ENCODE assay signal across 8 cellular contexts in genomic region chr9:89564257-89564878, GRCh38. TPM values are rescaled to one million over a fixed set of nuclear protein-coding genes. Genes with fewer than 3 reads are reported as not detected.
DNase-seq lines count a peak whose midpoint lies in the region; ATAC-seq and TF ChIP-seq lines count a peak whose summit lies in the region.

No MANE protein-coding gene starts in this region.

- no peaks in the 10 kb centered on the region for H3K9me3 ChIP-seq in OCI-LY1 (ENCODE audit: low read length)

- no peak overlapping the region for H3K9ac ChIP-seq in OCI-LY1 (ENCODE audit: low read length)

- H3K36me3 ChIP-seq in OCI-LY1 (ENCODE audit: insufficient read depth, low read length) (no peaks in the 10 kb centered on the region), kidney epithelial cell (ENCODE audit: control insufficient read depth, insufficient read depth, low read length) (no peaks in the 10 kb centered on the region)

- H3K27me3 ChIP-seq in OCI-LY1 (ENCODE audit: insufficient read depth, low read length) (no peaks in the 10 kb centered on the region), kidney epithelial cell (ENCODE audit: control insufficient read depth, insufficient read depth, low read length) (no peaks in the 10 kb centered on the region)

- DNase-seq in kidney epithelial cell (ENCODE audit: low read depth) = no peak
- DNase-seq in activated effector memory CD4-positive, alpha-beta T cell treated with Interleukin-2 at 50 U/mL for 16 hours = no peak
- DNase-seq in HCEC 1CT = no peak
- DNase-seq in effector CD4-positive, alpha-beta T cell = no peak

- H3K27ac ChIP-seq in OCI-LY1 (ENCODE audit: low read depth, low read length, poor library complexity, severe bottlenecking) = no peak overlapping the region

- H3K4me1 ChIP-seq in OCI-LY1 (ENCODE audit: insufficient read depth, low read length, severe bottlenecking) = no peaks in the 10 kb centered on the region

- H3F3A ChIP-seq in OCI-LY1 (ENCODE audit: insufficient read depth, low read length) = no peaks in the 10 kb centered on the region

- H3K4me3 ChIP-seq in OCI-LY1 (ENCODE audit: low read depth, low read length, poor library complexity, severe bottlenecking) (no peak overlapping the region), kidney epithelial cell (ENCODE audit: low read depth, low read length) (no peak overlapping the region)

- TF ChIP-seq CTCF in OCI-LY1 (IDR thresholded peaks at IDR 0.05; ENCODE audit: low read length) (peak; percentile 20; the same call in 1 of the 2 replicates), kidney epithelial cell (IDR thresholded peaks at IDR 0.05; ENCODE audit: insufficient read depth, low read length, poor library complexity, severe bottlenecking) (peak; percentile 36)

- H3K9me2 ChIP-seq in OCI-LY1 (ENCODE audit: low read depth, low read length) = no peaks in the 10 kb centered on the region

- H2AFZ ChIP-seq in OCI-LY1 (ENCODE audit: low read length) = no peak overlapping the region

- H3K4me2 ChIP-seq in OCI-LY1 (ENCODE audit: low read length) = no peak overlapping the region

- TF ChIP-seq POLR2A in GM18505 (IDR thresholded peaks at IDR 0.05; ENCODE audit: borderline replicate concordance, extremely low read depth, insufficient read depth, insufficient read length) = no peak

- no peaks in the 10 kb centered on the region for H3K79me2 ChIP-seq in OCI-LY1 (ENCODE audit: insufficient read depth, low read length)

- H4K20me1 ChIP-seq in OCI-LY1 (ENCODE audit: insufficient read depth, low read length) = no peaks in the 10 kb centered on the region

- peak; percentile 53 for ATAC-seq in GM18505 (IDR thresholded peaks at IDR 0.05; ENCODE audit: unreplicated experiment)
- ATAC-seq in HG02870 (IDR thresholded peaks at IDR 0.05; ENCODE audit: unreplicated experiment) = peak; percentile 81
- no peak for ATAC-seq in HG03342 (IDR thresholded peaks at IDR 0.05; ENCODE audit: unreplicated experiment)

RNA-seq across cellular contexts. Expression of gene GADD45G, which starts 40.4 kb away (rescaled TPM):
- total RNA-seq in kidney epithelial cell = 0.41 and 2.2 TPM in 2 replicates
